ENCODE assay signal across 25 cellular contexts in genomic region chr10:43585981-43586738, GRCh38. TPM values are rescaled to one million over a fixed set of nuclear protein-coding genes. Genes with fewer than 3 reads are reported as not detected.
DNase-seq lines count a peak whose midpoint lies in the region; ATAC-seq, FAIRE-seq and TF ChIP-seq lines count a peak whose summit lies in the region.
"Had no signal": no experiment of that assay in that cellular context is flagged by ENCODE, and none has a peak within 500 bp of the region (broad histone marks: within the 10 kb centered on the region; RNA-seq: fewer than 3 reads in every experiment).

No MANE protein-coding gene starts in this region.

- CTCF ChIA-PET in Calu3 (lab: Charles Lee), result interaction anchor here (1.3 kb wide), 1 partner anchor 13 kb away, joined by 4 read pairs; no protein-coding TSS in a partner anchor
- CTCF ChIA-PET in HepG2 (lab: Yijun Ruan, JAX; ENCODE audit: low intra/inter-chr PET ratio, low total read pairs), result no interaction called here

- no peaks in the 10 kb centered on the region for H3K9me3 ChIP-seq in T-helper 17 cell (ENCODE audit: control insufficient read depth, low read length, poor library complexity, severe bottlenecking)
- peaks cover 3% of the 10 kb centered on the region; the same call in 1 of the 2 replicates for H3K9me3 ChIP-seq in HepG2 (ENCODE audit: low read length)
- H3K9me3 ChIP-seq: SJCRH30 had no signal

- TF ChIP-seq POLR2A in HepG2 (IDR thresholded peaks at IDR 0.05; ENCODE audit: insufficient read depth in 1 of 2, low read depth in 2 of 2, low read length in 2 of 2), result no peak

- H3K36me3 ChIP-seq in HepG2 (replicated peaks in 1 of 2; ENCODE audit: control insufficient read depth in 1 of 2, insufficient read depth in 2 of 2, low read length in 2 of 2), result no peaks in the 10 kb centered on the region
- H3K36me3 ChIP-seq: SJCRH30 had no signal

- no peaks in the 10 kb centered on the region for H3K79me2 ChIP-seq in HepG2 (ENCODE audit: insufficient read depth, low read length)

- peak; percentile 62 for DNase-seq in Calu3
- DNase-seq in T-helper 17 cell, result no peak
- DNase-seq in left kidney (ENCODE audit: low read depth, low spot score), result peak; percentile 14
- DNase-seq in progenitor cell of endocrine pancreas (ENCODE audit: low spot score, unreplicated experiment), result no peak
- DNase-seq in HepG2 (ENCODE audit: low spot score), result no peak
- DNase-seq: 8988T; AML-193; C1 segment of cervical spinal cord; CD8-positive, alpha-beta memory T cell; DMS53; GDM1; H7; KG1; NCI-H1092 treated with DMSO at 0.1 percent for 48 hours; NCI-H1436 treated with DMSO at 0.1 percent for 48 hours; NCI-H1930; NCI-H2227 treated with DMSO at 0.1 percent for 48 hours; NCI-H510A; NCI-H748 treated with DMSO at 0.1 percent for 48 hours; SJCRH30 had no signal

- H3K4me1 Mint-ChIP-seq in Calu3 (ENCODE audit: low read depth, unreplicated experiment), result peaks cover 14% of the 10 kb centered on the region
- peaks cover 2% of the 10 kb centered on the region for H3K4me1 Mint-ChIP-seq in T-helper 17 cell
- peaks cover 11% of the 10 kb centered on the region for H3K4me1 Mint-ChIP-seq in progenitor cell of endocrine pancreas (ENCODE audit: low read depth)

- peak overlapping the region; percentile 59 for H3K27ac Mint-ChIP-seq in Calu3 (ENCODE audit: unreplicated experiment)
- peak overlapping the region; percentile 49 for H3K27ac Mint-ChIP-seq in T-helper 17 cell
- H3K27ac Mint-ChIP-seq in progenitor cell of endocrine pancreas, result peak overlapping the region; percentile 60

- H3K27ac ChIP-seq in HepG2 (ENCODE audit: extremely low read length, insufficient read depth, low read length), result no peak overlapping the region
- H3K27ac ChIP-seq: SJCRH30 had no signal

- no peaks in the 10 kb centered on the region; a peak in 1 of 5 replicates for H3K27me3 ChIP-seq in HepG2 (ENCODE audit: control insufficient read depth in 1 of 2, insufficient read depth in 2 of 2, low read length in 2 of 2)
- H3K27me3 ChIP-seq: SJCRH30 had no signal

- no peak for FAIRE-seq in HepG2 (lab: Jason Lieb, UNC)
- FAIRE-seq: D721Med, GM19239, RCC 7860 had no signal

- H2AFZ ChIP-seq in HepG2 (ENCODE audit: low read length), result no peak overlapping the region

- no peak overlapping the region for H3K4me3 Mint-ChIP-seq in Calu3 (ENCODE audit: low read depth, unreplicated experiment)
- no peak overlapping the region for H3K4me3 Mint-ChIP-seq in T-helper 17 cell
- no peak overlapping the region for H3K4me3 Mint-ChIP-seq in progenitor cell of endocrine pancreas (ENCODE audit: low read depth)
- H3K4me3 Mint-ChIP-seq: CD8-positive, alpha-beta memory T cell had no signal

- intact Hi-C loops in Calu3 (cut with micrococcal nuclease; ENCODE audit: unreplicated experiment), result loop anchor here (1.0 kb wide), 1 partner anchor 9 kb away; no protein-coding TSS in a partner anchor
- intact Hi-C loops in HepG2 (cut with micrococcal nuclease; ENCODE audit: unreplicated experiment), result no loop called here

- 12% methylated on average over 8 of the region's 9 CpGs for WGBS in HepG2 (ENCODE audit: low lambda C conversion rate)

- ATAC-seq in T-helper 17 cell, result no peak
- no peak for ATAC-seq in HG03571 (IDR thresholded peaks at IDR 0.05; ENCODE audit: unreplicated experiment)
- ATAC-seq in GM21526 (IDR thresholded peaks at IDR 0.05; ENCODE audit: low FRiP score, unreplicated experiment), result no peak
- no peak for ATAC-seq in HepG2

- H3K4me2 ChIP-seq in HepG2 (ENCODE audit: low read depth, low read length), result no peak overlapping the region

- H3K9me3 Mint-ChIP-seq in Calu3 (ENCODE audit: low read depth, unreplicated experiment) (peaks cover 2% of the 10 kb centered on the region), progenitor cell of endocrine pancreas (ENCODE audit: low read depth) (no peaks in the 10 kb centered on the region)

- POLR2A ChIA-PET in HepG2 (lab: Yijun Ruan, JAX), result no interaction called here

- H3K27me3 Mint-ChIP-seq in Calu3 (ENCODE audit: unreplicated experiment) (no peaks in the 10 kb centered on the region), T-helper 17 cell (peaks cover 8% of the 10 kb centered on the region), progenitor cell of endocrine pancreas (peaks cover 6% of the 10 kb centered on the region)

- H3K4me3 ChIP-seq in HepG2 (replicated peaks in 1 of 3; ENCODE audit: insufficient read depth in 1 of 3, low read depth in 2 of 3, low read length in 3 of 3), result no peak overlapping the region
- H3K4me3 ChIP-seq: SJCRH30 had no signal

- BruUV-seq in Calu3 (replicated peaks; lab: Mats Ljungman, UMichigan), result no TSS peak
- no TSS peak for BruUV-seq in HepG2 (replicated peaks; lab: Mats Ljungman, UMichigan)

- no peak overlapping the region for H3K9ac ChIP-seq in HepG2 (ENCODE audit: insufficient read depth, low read depth, low read length)

- in situ Hi-C loops in HepG2 (cut with HindIII; ENCODE audit: extremely low pct_ligation_motif_present, low pct_unique_long_range_greater_than_20kb), result no loop called here

- TF ChIP-seq CTCF in Calu3 (IDR thresholded peaks at IDR 0.05; ENCODE audit: unreplicated experiment) (no peak), progenitor cell of endocrine pancreas (IDR thresholded peaks at IDR 0.05; ENCODE audit: unreplicated experiment) (no peak), HepG2 (CRISPR knock-in tag; IDR thresholded peaks at IDR 0.05) (no peak)

- H3K4me1 ChIP-seq in HepG2 (ENCODE audit: insufficient read depth, low read length), result no peaks in the 10 kb centered on the region
- H3K4me1 ChIP-seq: SJCRH30 had no signal

- no peak for TF ChIP-seq RAD21 in HepG2 (CRISPR knock-in tag; IDR thresholded peaks at IDR 0.05)

- no peaks in the 10 kb centered on the region for H4K20me1 ChIP-seq in HepG2 (ENCODE audit: insufficient read depth, low read length)

- TF ChIP-seq EP300 in HepG2 (IDR thresholded peaks at IDR 0.05; ENCODE audit: low read depth in 2 of 2, low read length in 2 of 2) (no peak), HepG2 (CRISPR knock-in tag; IDR thresholded peaks at IDR 0.05; ENCODE audit: borderline replicate concordance) (no peak)

- no peaks in the 10 kb centered on the region for H3K36me3 Mint-ChIP-seq in Calu3 (ENCODE audit: insufficient read depth, unreplicated experiment)
- no peaks in the 10 kb centered on the region for H3K36me3 Mint-ChIP-seq in T-helper 17 cell (ENCODE audit: low read depth)
- H3K36me3 Mint-ChIP-seq in progenitor cell of endocrine pancreas (ENCODE audit: insufficient read depth), result no peaks in the 10 kb centered on the region

RNA-seq across cellular contexts. Expression of gene ZNF239, which starts 11.7 kb away (rescaled TPM):
- total RNA-seq in Calu3 (2022) (10.8 and 10.9 TPM in 2 replicates), T-helper 17 cell (1 to 10 TPM in 1 of 2 donors, under 1 TPM in 1; 0.96 to 1.1 TPM), progenitor cell of endocrine pancreas (11.8 and 12.3 TPM in 2 replicates), HepG2 (2016; rRNA removed; fragmentation: Illumina TruSeq; extraction: Trizol) (not detected in 2 replicates)
- total RNA-seq in HepG2 (2016; cell fraction: cytosol; rRNA removed; fragmentation: Illumina TruSeq; extraction: Trizol; ENCODE audit: low read depth), result not detected in 2 replicates
- not detected in 2 replicates for total RNA-seq in HepG2 (2016; cell fraction: insoluble cytoplasmic fraction; rRNA removed; fragmentation: Illumina TruSeq; extraction: Trizol)
- total RNA-seq in HepG2 (2016; cell fraction: membrane; rRNA removed; fragmentation: Illumina TruSeq; extraction: Trizol), result not detected in 2 replicates
- not detected in 2 replicates for total RNA-seq in HepG2 (2016; cell fraction: nucleus; rRNA removed; fragmentation: Illumina TruSeq; extraction: Trizol)
- polyA plus RNA-seq in HepG2 (2011; rRNA removed), result 0.05 TPM in 1 of 2 replicates, not detected in the other
- polyA plus RNA-seq in HepG2 (2011; cell fraction: cytosol; rRNA removed), result not detected in 2 replicates
- polyA plus RNA-seq in HepG2 (2011; cell fraction: nucleus; rRNA removed), result not detected in 2 replicates
- not detected in 2 replicates for polyA plus RNA-seq in HepG2 (2012)
- polyA plus RNA-seq in HepG2 (2016; cell fraction: cytosol; fragmentation: Illumina TruSeq; extraction: Trizol; ENCODE audit: low read depth), result not detected in 2 replicates
- polyA plus RNA-seq in HepG2 (2016; cell fraction: insoluble cytoplasmic fraction; fragmentation: Illumina TruSeq; extraction: Trizol; ENCODE audit: low read depth), result not detected in 2 replicates
- not detected in 2 replicates for polyA plus RNA-seq in HepG2 (2016; cell fraction: membrane; fragmentation: Illumina TruSeq; extraction: Trizol; ENCODE audit: low read depth)
- polyA plus RNA-seq in HepG2 (2016; cell fraction: nucleus; fragmentation: Illumina TruSeq; extraction: Trizol; ENCODE audit: insufficient read depth, low read depth), result not detected in 2 replicates
- polyA minus RNA-seq in HepG2 (2011; rRNA and poly(A)+ RNA removed; ENCODE audit: low replicate concordance), result 13.3 TPM in 1 of 2 replicates, not detected in the other
- not detected in 2 replicates for polyA minus RNA-seq in HepG2 (2011; cell fraction: cytosol; rRNA and poly(A)+ RNA removed)
- not detected in 2 replicates for polyA minus RNA-seq in HepG2 (2011; cell fraction: nucleus; rRNA and poly(A)+ RNA removed)
- total RNA-seq: SJCRH30 had no signal

RNA-seq across cellular contexts. Expression of gene ZNF485, which starts 20.1 kb away (rescaled TPM):
- total RNA-seq in Calu3 (2022) (6.7 and 7.1 TPM in 2 replicates), T-helper 17 cell (1 to 10 TPM; 2.4 to 2.9 TPM), progenitor cell of endocrine pancreas (5.7 and 6.3 TPM in 2 replicates), HepG2 (2016; rRNA removed; fragmentation: Illumina TruSeq; extraction: Trizol) (3.3 and 3.4 TPM in 2 replicates)
- 0.97 and 1.9 TPM in 2 replicates for total RNA-seq in HepG2 (2016; cell fraction: cytosol; rRNA removed; fragmentation: Illumina TruSeq; extraction: Trizol; ENCODE audit: low read depth)
- 2.9 and 3.2 TPM in 2 replicates for total RNA-seq in HepG2 (2016; cell fraction: insoluble cytoplasmic fraction; rRNA removed; fragmentation: Illumina TruSeq; extraction: Trizol)
- total RNA-seq in HepG2 (2016; cell fraction: membrane; rRNA removed; fragmentation: Illumina TruSeq; extraction: Trizol), result 3.1 and 3.6 TPM in 2 replicates
- 5.2 TPM in 2 replicates for total RNA-seq in HepG2 (2016; cell fraction: nucleus; rRNA removed; fragmentation: Illumina TruSeq; extraction: Trizol)
- 1.1 and 1.4 TPM in 2 replicates for polyA plus RNA-seq in HepG2 (2011; rRNA removed)
- polyA plus RNA-seq in HepG2 (2011; cell fraction: cytosol; rRNA removed), result 0.65 and 0.67 TPM in 2 replicates
- polyA plus RNA-seq in HepG2 (2011; cell fraction: nucleus; rRNA removed), result 2.5 and 2.7 TPM in 2 replicates
- 1.2 TPM in 2 replicates for polyA plus RNA-seq in HepG2 (2012)
- polyA plus RNA-seq in HepG2 (2016; cell fraction: cytosol; fragmentation: Illumina TruSeq; extraction: Trizol; ENCODE audit: low read depth), result 0.35 and 0.65 TPM in 2 replicates
- polyA plus RNA-seq in HepG2 (2016; cell fraction: insoluble cytoplasmic fraction; fragmentation: Illumina TruSeq; extraction: Trizol; ENCODE audit: low read depth), result 2.3 and 2.4 TPM in 2 replicates
- 0.63 and 0.69 TPM in 2 replicates for polyA plus RNA-seq in HepG2 (2016; cell fraction: membrane; fragmentation: Illumina TruSeq; extraction: Trizol; ENCODE audit: low read depth)
- 4.1 and 5.5 TPM in 2 replicates for polyA plus RNA-seq in HepG2 (2016; cell fraction: nucleus; fragmentation: Illumina TruSeq; extraction: Trizol; ENCODE audit: insufficient read depth, low read depth)
- 2.0 and 7.2 TPM in 2 replicates for polyA minus RNA-seq in HepG2 (2011; rRNA and poly(A)+ RNA removed; ENCODE audit: low replicate concordance)
- 1.2 and 2.4 TPM in 2 replicates for polyA minus RNA-seq in HepG2 (2011; cell fraction: cytosol; rRNA and poly(A)+ RNA removed)
- polyA minus RNA-seq in HepG2 (2011; cell fraction: nucleus; rRNA and poly(A)+ RNA removed), result 3.1 and 8.0 TPM in 2 replicates

Comparison
In these comparisons a context has a peak if more than half of its experiments do, and no peak if none do; other contexts are left out.
1. DNase-seq: peak in Calu3 (single experiment) and left kidney (single experiment); none in T-helper 17 cell (0 of 3), progenitor cell of endocrine pancreas (single experiment) and HepG2 (single experiment).
2. Peak in every context shown above with its lines, with median percentiles within 50 percentile points of each other: H3K27ac Mint-ChIP-seq.